Comparison of ENCODE assay signal across 8 cellular contexts in the genomic region with DNA sequence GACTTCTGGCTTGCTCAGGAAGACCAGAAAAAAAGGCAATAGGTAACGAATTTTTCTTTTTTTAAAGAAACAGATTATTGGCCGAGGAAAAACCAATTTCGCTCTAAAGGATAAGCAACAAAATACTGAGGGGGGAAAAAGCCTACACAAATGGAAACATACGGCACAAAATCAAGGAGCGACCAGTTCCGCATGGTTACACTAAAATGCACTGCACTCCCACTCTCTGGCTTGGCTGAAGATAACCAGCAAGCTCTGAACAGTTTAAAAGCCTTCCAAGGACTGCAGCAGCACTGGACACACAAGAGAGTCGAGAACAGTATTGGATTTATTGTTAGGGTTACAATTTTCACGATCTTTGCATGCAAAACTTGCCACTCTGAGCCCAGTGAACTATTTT. TPM values are rescaled to one million over a fixed set of nuclear protein-coding genes. Genes with fewer than 3 reads are reported as not detected.
A peak's percentile ranks its signal among the peaks of the same experiment; 100 is the strongest.
DNase-seq lines count a peak whose midpoint lies in the region; ATAC-seq and TF ChIP-seq lines count a peak whose summit lies in the region.

No MANE protein-coding gene starts in this region.

- H4K8ac ChIP-seq in IMR-90 (ENCODE audit: low read depth in 2 of 2, low read length in 2 of 2) = no peak overlapping the region

- peaks cover 0 to 8% (median 0%) of the 10 kb centered on the region in 7 donors for H3K9me3 Mint-ChIP-seq in CD14-positive monocyte
- no peaks in the 10 kb centered on the region for H3K9me3 Mint-ChIP-seq in natural killer cell

- H3K4ac ChIP-seq in IMR-90 (ENCODE audit: low read depth, low read length) = no peak overlapping the region

- no peaks in the 10 kb centered on the region for H3K9me1 ChIP-seq in IMR-90 (ENCODE audit: insufficient read depth, low read length)

- TF ChIP-seq EP300 in sigmoid colon (IDR thresholded peaks at IDR 0.05) = no peak

- no peak overlapping the region for H2AK9ac ChIP-seq in IMR-90 (replicated peaks; ENCODE audit: low read depth, low read length, poor library complexity)

- no peak overlapping the region for H2AK5ac ChIP-seq in IMR-90 (ENCODE audit: low read depth, low read length)

- H2BK5ac ChIP-seq in IMR-90 (ENCODE audit: low read depth, low read length, poor library complexity, severe bottlenecking) = no peak overlapping the region

- ATAC-seq in IMR-90 (ENCODE audit: low read depth) (no peak), natural killer cell (no peak)

- H4K5ac ChIP-seq in IMR-90 (ENCODE audit: low read depth, low read length) = no peak overlapping the region

- H3K4me3 Mint-ChIP-seq in CD14-positive monocyte = peak overlapping the region; percentile 66 to 74
- peak overlapping the region; percentile 66 for H3K4me3 Mint-ChIP-seq in natural killer cell

- no peak overlapping the region for H3K4me2 ChIP-seq in IMR-90 (ENCODE audit: low read depth, low read length)

- H3K56ac ChIP-seq in IMR-90 (ENCODE audit: extremely low read depth, insufficient read depth, low read length) = no peak overlapping the region

- H3K4me3 ChIP-seq in IMR-90 (ENCODE audit: insufficient read depth, low read depth, low read length) (no peak overlapping the region), colonic mucosa (peak overlapping the region; percentile 64), sigmoid colon (peak overlapping the region in 2 of 4 donors; percentile 52 to 80), lower leg skin (ENCODE audit: low read depth, poor library complexity, severe bottlenecking) (no peak overlapping the region)

- TF ChIP-seq POLR2A in IMR-90 (IDR thresholded peaks at IDR 0.05; ENCODE audit: low read depth, low read length) (no peak), sigmoid colon (IDR thresholded peaks at IDR 0.05) (no peak), lower leg skin (IDR thresholded peaks at IDR 0.05) (no peak)

- H3K9me3 ChIP-seq in IMR-90 (ENCODE audit: control insufficient read depth, insufficient read depth, low read length) (no peaks in the 10 kb centered on the region), colonic mucosa (no peaks in the 10 kb centered on the region), sigmoid colon (no peaks in the 10 kb centered on the region)

- BruUV-seq in IMR-90 (replicated peaks; lab: Mats Ljungman, UMichigan) = no TSS peak

- H4K91ac ChIP-seq in IMR-90 (ENCODE audit: insufficient read depth, low read depth, low read length) = no peak overlapping the region

- H3K79me1 ChIP-seq in IMR-90 (ENCODE audit: low read depth in 1 of 2, low read length in 2 of 2) = no peaks in the 10 kb centered on the region

- in situ Hi-C loops in IMR-90 (cut with MboI; ENCODE audit: low sequenced_read_pairs) = no loop called here

- no peak overlapping the region for H3K18ac ChIP-seq in IMR-90 (ENCODE audit: low read depth, low read length)

- no peak overlapping the region for H3K14ac ChIP-seq in IMR-90 (replicated peaks; ENCODE audit: low read depth, low read length)

- CTCF ChIA-PET in IMR-90 (lab: Yijun Ruan, JAX) = interaction anchor here (1.1 to 1.3 kb wide), 5 partner anchors 9 to 254 kb away, joined by 3 to 8 read pairs (median 3); no protein-coding TSS in a partner anchor

- H3K27me3 ChIP-seq in IMR-90 (ENCODE audit: control insufficient read depth, insufficient read depth, low read length) = peaks cover 27% of the 10 kb centered on the region
- H3K27me3 ChIP-seq in colonic mucosa = no peaks in the 10 kb centered on the region
- peaks cover 4 to 65% (median 30%) of the 10 kb centered on the region in 3 donors for H3K27me3 ChIP-seq in sigmoid colon

- no peak overlapping the region for H3K27ac ChIP-seq in IMR-90 (ENCODE audit: insufficient read depth, low read length)
- peak overlapping the region; percentile 66 for H3K27ac ChIP-seq in colonic mucosa
- no peak overlapping the region for H3K27ac ChIP-seq in sigmoid colon

- intact Hi-C loops in CD14-positive monocyte (cut with micrococcal nuclease) = no loop called here
- intact Hi-C loops in IMR-90 (cut with micrococcal nuclease) = no loop called here
- intact Hi-C loops in colonic mucosa (cut with DNase I) = no loop called here
- intact Hi-C loops in natural killer cell (cut with micrococcal nuclease) = no loop called here
- intact Hi-C loops in sigmoid colon (cut with DNase I) = no loop called here
- intact Hi-C loops in lower leg skin (cut with DNase I; ENCODE audit: low total_unique reads) = no loop called here

- H2AFZ ChIP-seq in IMR-90 (replicated peaks; ENCODE audit: low read length, poor library complexity) = no peak overlapping the region

- no peak overlapping the region for H2BK120ac ChIP-seq in IMR-90 (ENCODE audit: low read depth, low read length)

- H2BK20ac ChIP-seq in IMR-90 (ENCODE audit: low read depth, low read length) = no peak overlapping the region

- H3K36me3 ChIP-seq in IMR-90 (ENCODE audit: control insufficient read depth, insufficient read depth, low read length) = peaks cover 1% of the 10 kb centered on the region; the same call in 1 of the 2 replicates
- H3K36me3 ChIP-seq in colonic mucosa = no peaks in the 10 kb centered on the region
- no peaks in the 10 kb centered on the region for H3K36me3 ChIP-seq in sigmoid colon

- no peaks in the 10 kb centered on the region for H4K20me1 ChIP-seq in IMR-90 (ENCODE audit: insufficient read depth, low read length)

- TF ChIP-seq CTCF in CD14-positive monocyte (IDR thresholded peaks at IDR 0.05) (no peak), IMR-90 (conservative IDR thresholded peaks at IDR 0.05; ENCODE audit: low read depth, low read length) (no peak), colonic mucosa (IDR thresholded peaks at IDR 0.05) (no peak), natural killer cell (IDR thresholded peaks at IDR 0.05) (no peak), sigmoid colon (IDR thresholded peaks at IDR 0.05) (no peak), lower leg skin (IDR thresholded peaks at IDR 0.05) (no peak)

- H3K27ac Mint-ChIP-seq in CD14-positive monocyte (no peak overlapping the region), natural killer cell (peak overlapping the region in 1 of 2 donors; percentile 37)

- H3K36me3 Mint-ChIP-seq in CD14-positive monocyte (peaks cover 18 to 24% of the 10 kb centered on the region in 2 donors), natural killer cell (no peaks in the 10 kb centered on the region)

- WGBS in IMR-90 (ENCODE audit: extremely low coverage in 2 of 2, insufficient read length in 1 of 2), 2 experiments = 100% methylated on average over 1 of the region's 8 CpGs; no CpG with 5 or more reads in 1 of the 2 experiments
- WGBS in sigmoid colon, 2 donors = 21 to 62% methylated on average over 8 of the region's 8 CpGs
- WGBS in lower leg skin, 2 donors = 60 to 62% methylated on average over 8 of the region's 8 CpGs

- POLR2A ChIA-PET in IMR-90 (lab: Charles Lee; ENCODE audit: unreplicated experiment) = no interaction called here

- no peak overlapping the region for H2BK15ac ChIP-seq in IMR-90 (ENCODE audit: low read depth, low read length)

- dilution Hi-C loops in IMR-90 (cut with HindIII; ENCODE audit: low sequenced_read_pairs, unreplicated experiment) = no loop called here

- no peak for TF ChIP-seq RAD21 in IMR-90 (IDR thresholded peaks at IDR 0.05; ENCODE audit: low read length)

- no peak for DNase-seq in CD14-positive monocyte (ENCODE audit: low spot score)
- no peak for DNase-seq in IMR-90
- no peak for DNase-seq in colonic mucosa
- DNase-seq in natural killer cell = no peak
- no peak for DNase-seq in sigmoid colon
- DNase-seq in lower leg skin (ENCODE audit: low spot score in 2 of 2) = no peak
- no peak for DNase-seq in foreskin melanocyte
- no peak for DNase-seq in NOMO-1 (lab: John Stamatoyannopoulos, UW; ENCODE audit: unreplicated experiment in 2 of 2)

- H3K9ac ChIP-seq in IMR-90 (ENCODE audit: low read depth, low read length) = no peak overlapping the region
- H3K9ac ChIP-seq in colonic mucosa (ENCODE audit: low read depth in 2 of 2, low read length in 2 of 2) = peak overlapping the region; percentile 44 to 82

- H3K4me1 ChIP-seq in IMR-90 (ENCODE audit: control insufficient read depth, insufficient read depth, low read length) (peaks cover 3% of the 10 kb centered on the region; the same call in 1 of the 2 replicates), colonic mucosa (peaks cover 4% of the 10 kb centered on the region), sigmoid colon (peaks cover 0 to 19% (median 16%) of the 10 kb centered on the region in 4 donors)

- peaks cover 34 to 41% (median 35%) of the 10 kb centered on the region in 3 donors for H3K27me3 Mint-ChIP-seq in CD14-positive monocyte (ENCODE audit: low read depth in 3 of 3)
- H3K27me3 Mint-ChIP-seq in natural killer cell (ENCODE audit: low read depth in 2 of 2) = peaks cover 22 to 34% of the 10 kb centered on the region in 2 donors

- H3K23ac ChIP-seq in IMR-90 (ENCODE audit: low read depth, low read length) = peak overlapping the region; percentile 47; the same call in 1 of the 2 replicates

- H3K4me1 Mint-ChIP-seq in CD14-positive monocyte (peaks cover 13% of the 10 kb centered on the region), natural killer cell (peaks cover 0 to 6% of the 10 kb centered on the region in 2 donors)

TF ChIP-seq in IMR-90, 13 proteins besides CTCF, POLR2A, EP300 and RAD21 (continues in another document):
- TF ChIP-seq BHLHE40 (IDR thresholded peaks at IDR 0.05; ENCODE audit: low read depth, low read length) (no peak), CHD1 (IDR thresholded peaks at IDR 0.05; ENCODE audit: low read depth, low read length) (no peak), CEBPB (IDR thresholded peaks at IDR 0.05; ENCODE audit: low read depth, low read length) (no peak), MAFK (IDR thresholded peaks at IDR 0.05; ENCODE audit: low read depth, low read length) (no peak), MXI1 (IDR thresholded peaks at IDR 0.05; ENCODE audit: borderline replicate concordance, low read depth, low read length) (no peak), NFE2L2 (IDR thresholded peaks at IDR 0.05; ENCODE audit: low read depth, low read length) (no peak)
- TF ChIP-seq, protein P1, sequence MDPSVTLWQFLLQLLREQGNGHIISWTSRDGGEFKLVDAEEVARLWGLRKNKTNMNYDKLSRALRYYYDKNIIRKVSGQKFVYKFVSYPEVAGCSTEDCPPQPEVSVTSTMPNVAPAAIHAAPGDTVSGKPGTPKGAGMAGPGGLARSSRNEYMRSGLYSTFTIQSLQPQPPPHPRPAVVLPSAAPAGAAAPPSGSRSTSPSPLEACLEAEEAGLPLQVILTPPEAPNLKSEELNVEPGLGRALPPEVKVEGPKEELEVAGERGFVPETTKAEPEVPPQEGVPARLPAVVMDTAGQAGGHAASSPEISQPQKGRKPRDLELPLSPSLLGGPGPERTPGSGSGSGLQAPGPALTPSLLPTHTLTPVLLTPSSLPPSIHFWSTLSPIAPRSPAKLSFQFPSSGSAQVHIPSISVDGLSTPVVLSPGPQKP (IDR thresholded peaks at IDR 0.05; ENCODE audit: borderline replicate concordance, low read depth, low read length) = no peak

RNA-seq across cellular contexts. Expression of a gene that starts 0.9 kb away (rescaled TPM):
- polyA plus RNA-seq in CD14-positive monocyte (1 to 10 TPM; 1.2 to 1.6 TPM), IMR-90 (2012; rRNA removed) (0.19 TPM in 2 replicates), sigmoid colon (10 to 100 TPM; 22.1 to 33.5 (median 26.4) TPM)
- total RNA-seq in IMR-90 (2012; rRNA removed) (0.28 and 0.36 TPM in 2 replicates), colonic mucosa (10 to 100 TPM; 69.4 to 74.3 TPM), natural killer cell (under 1 TPM; 0.14 to 0.68 (median 0.14) TPM), sigmoid colon (1 to 10 TPM; 1.2 to 3.3 (median 1.6) TPM), lower leg skin (10 to 100 TPM; 32.5 to 41.8 (median 39.0) TPM)
- 0.18 and 0.22 TPM in 2 replicates for polyA plus RNA-seq in IMR-90 (2012; cell fraction: cytosol; rRNA removed)
- polyA plus RNA-seq in IMR-90 (2012; cell fraction: nucleus; rRNA removed; ENCODE audit: low replicate concordance) = 0.24 and 0.40 TPM in 2 replicates

Comparison
In these comparisons a context has a peak if more than half of its experiments do, and no peak if none do; other contexts are left out.
1. RNA of a gene that starts 0.9 kb away (total RNA-seq): 69.4 to 74.3 TPM in colonic mucosa and 32.5 to 41.8 TPM in lower leg skin; 1.2 to 3.3 TPM in sigmoid colon, 0.28 to 0.36 TPM in IMR-90 and 0.14 to 0.68 TPM in natural killer cell; every median in the first group is over 4 times any median in the second.